Comparison of ENCODE assay signal across 9 cellular contexts in the genomic region with DNA sequence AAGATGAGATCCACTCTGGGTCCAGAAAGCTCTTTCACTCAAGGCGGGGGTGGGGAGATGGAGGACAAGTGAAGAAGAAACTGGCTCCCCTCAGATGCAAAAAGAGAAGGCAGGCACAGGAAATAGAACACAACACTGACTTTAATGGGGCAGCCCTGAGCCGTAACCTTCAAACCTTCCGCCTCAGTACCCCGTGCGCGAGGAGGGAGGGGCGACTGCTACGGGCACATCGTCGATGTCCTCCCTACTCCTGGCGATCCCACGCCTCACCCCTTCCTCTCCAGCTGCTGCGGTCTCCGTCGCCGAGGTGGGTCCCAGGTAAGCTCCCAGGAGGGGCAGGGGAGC. TPM values are rescaled to one million over a fixed set of nuclear protein-coding genes. Genes with fewer than 3 reads are reported as not detected.
DNase-seq lines count a peak whose midpoint lies in the region; ATAC-seq and TF ChIP-seq lines count a peak whose summit lies in the region.
"Had no signal": no experiment of that assay in that cellular context is flagged by ENCODE, and none has a peak within 500 bp of the region (broad histone marks: within the 10 kb centered on the region; RNA-seq: fewer than 3 reads in every experiment).

No MANE protein-coding gene starts in this region.

- peak overlapping the region; percentile 34 for H3K4me3 ChIP-seq in mononuclear cell (ENCODE audit: low read length)

- H3K4me1 Mint-ChIP-seq in activated T-cell treated with anti-CD3 and anti-CD28 coated beads, Interleukin-2, amount 50 U/mL, for 72 hours (ENCODE audit: low read depth) = peaks cover 33% of the 10 kb centered on the region
- H3K4me1 Mint-ChIP-seq in chondrocyte (ENCODE audit: low read depth) (peaks cover 25% of the 10 kb centered on the region), type B pancreatic cell (ENCODE audit: unreplicated experiment) (peaks cover 21% of the 10 kb centered on the region)

- H3K4me1 ChIP-seq in mononuclear cell (ENCODE audit: insufficient read depth, low read length) = peaks cover 31% of the 10 kb centered on the region

- peak; percentile 53 to 55 for ATAC-seq in activated T-cell treated with anti-CD3 and anti-CD28 coated beads, Interleukin-2, amount 50 U/mL, for 72 hours (replicated peaks in 1 of 2)
- no peak for ATAC-seq in HG03378 (IDR thresholded peaks at IDR 0.05; ENCODE audit: unreplicated experiment)

- no peak overlapping the region for H3K27ac Mint-ChIP-seq in activated T-cell treated with anti-CD3 and anti-CD28 coated beads, Interleukin-2, amount 50 U/mL, for 72 hours
- H3K27ac Mint-ChIP-seq in chondrocyte (ENCODE audit: unreplicated experiment) (no peak overlapping the region), type B pancreatic cell (no peak overlapping the region)

- no peaks in the 10 kb centered on the region for H3K9me3 ChIP-seq in mononuclear cell (ENCODE audit: low read depth, low read length)

- H3K9me3 Mint-ChIP-seq in activated T-cell treated with anti-CD3 and anti-CD28 coated beads, Interleukin-2, amount 50 U/mL, for 72 hours = no peaks in the 10 kb centered on the region
- H3K9me3 Mint-ChIP-seq in chondrocyte (ENCODE audit: low read depth) (no peaks in the 10 kb centered on the region), type B pancreatic cell (no peaks in the 10 kb centered on the region)

- H3K4me3 Mint-ChIP-seq in activated T-cell treated with anti-CD3 and anti-CD28 coated beads, Interleukin-2, amount 50 U/mL, for 72 hours = peak overlapping the region; percentile 85 to 87
- H3K4me3 Mint-ChIP-seq in chondrocyte (ENCODE audit: unreplicated experiment) = peak overlapping the region; percentile 69
- peak overlapping the region; percentile 72 for H3K4me3 Mint-ChIP-seq in type B pancreatic cell

- H3K36me3 Mint-ChIP-seq in activated T-cell treated with anti-CD3 and anti-CD28 coated beads, Interleukin-2, amount 50 U/mL, for 72 hours (ENCODE audit: insufficient read depth in 2 of 2) = no peaks in the 10 kb centered on the region
- no peaks in the 10 kb centered on the region for H3K36me3 Mint-ChIP-seq in chondrocyte (ENCODE audit: low read depth)
- H3K36me3 Mint-ChIP-seq in type B pancreatic cell = no peaks in the 10 kb centered on the region

- TF ChIP-seq CTCF in chondrocyte (IDR thresholded peaks at IDR 0.05) (no peak), type B pancreatic cell (conservative IDR thresholded peaks at IDR 0.05) (no peak)

- peaks cover 14% of the 10 kb centered on the region for H3K27me3 ChIP-seq in mononuclear cell (ENCODE audit: insufficient read depth, low read length)

- peaks cover 20% of the 10 kb centered on the region for H3K27me3 Mint-ChIP-seq in activated T-cell treated with anti-CD3 and anti-CD28 coated beads, Interleukin-2, amount 50 U/mL, for 72 hours (ENCODE audit: low read depth)
- no peaks in the 10 kb centered on the region for H3K27me3 Mint-ChIP-seq in chondrocyte (ENCODE audit: low read depth)
- H3K27me3 Mint-ChIP-seq in type B pancreatic cell = peaks cover 32% of the 10 kb centered on the region

- DNase-seq in activated T-cell treated with anti-CD3 and anti-CD28 coated beads, Interleukin-2, amount 50 U/mL, for 72 hours = peak in 1 of 2 donors; percentile 29
- no peak for DNase-seq in activated T-cell treated with anti-CD3 and anti-CD28 coated beads, Interleukin-2, amount 50 U/mL, for 1 hour
- no peak for DNase-seq in chondrocyte (ENCODE audit: low spot score)
- DNase-seq in type B pancreatic cell (ENCODE audit: extremely low spot score, unreplicated experiment) = no peak
- no peak for DNase-seq in COLO829 (ENCODE audit: low spot score)
- DNase-seq in NCI-H2029 (lab: John Stamatoyannopoulos, UW) = no peak
- DNase-seq: DND-41 had no signal

RNA-seq across cellular contexts. Expression of a gene that starts 3.9 kb away (rescaled TPM):
- total RNA-seq in activated T-cell treated with anti-CD3 and anti-CD28 coated beads, Interleukin-2, amount 50 U/mL, for 72 hours = under 1 TPM; 0.48 to 0.49 TPM
- total RNA-seq in chondrocyte (0.12 to 0.60 TPM in 2 of 3 replicates, not detected in the other), mononuclear cell (not detected), type B pancreatic cell (ENCODE audit: low replicate concordance) (0.55 and 3.0 TPM in 2 replicates)

RNA-seq across cellular contexts. Expression of a gene that starts 9.2 kb away (rescaled TPM):
- 10 to 100 TPM; 30.4 to 31.5 TPM for total RNA-seq in activated T-cell treated with anti-CD3 and anti-CD28 coated beads, Interleukin-2, amount 50 U/mL, for 72 hours
- total RNA-seq in chondrocyte (91.1 to 94.9 TPM (median 92.1 TPM) in 3 replicates), mononuclear cell (45.5 TPM), type B pancreatic cell (ENCODE audit: low replicate concordance) (63.2 and 68.7 TPM in 2 replicates)

RNA-seq across cellular contexts. Expression of a gene that starts 9.8 kb away (rescaled TPM):
- total RNA-seq in activated T-cell treated with anti-CD3 and anti-CD28 coated beads, Interleukin-2, amount 50 U/mL, for 72 hours = 10 to 100 TPM; 26.3 to 35.8 TPM
- total RNA-seq in chondrocyte = 23.5 to 30.4 TPM (median 26.7 TPM) in 3 replicates
- 15.5 TPM for total RNA-seq in mononuclear cell
- 21.7 and 49.4 TPM in 2 replicates for total RNA-seq in type B pancreatic cell (ENCODE audit: low replicate concordance)

RNA-seq across cellular contexts. Expression of a gene that starts 18.8 kb away (rescaled TPM):
- total RNA-seq in activated T-cell treated with anti-CD3 and anti-CD28 coated beads, Interleukin-2, amount 50 U/mL, for 72 hours = 100 to 1,000 TPM; 121 to 128 TPM
- total RNA-seq in chondrocyte = 48.7 to 60.1 TPM (median 57.8 TPM) in 3 replicates
- total RNA-seq in mononuclear cell = 25.2 TPM
- 34.8 and 51.1 TPM in 2 replicates for total RNA-seq in type B pancreatic cell (ENCODE audit: low replicate concordance)

RNA-seq across cellular contexts. Expression of a gene that starts 43.0 kb away (rescaled TPM):
- total RNA-seq in activated T-cell treated with anti-CD3 and anti-CD28 coated beads, Interleukin-2, amount 50 U/mL, for 72 hours = 10 to 100 TPM; 10.3 to 13.7 TPM
- total RNA-seq in chondrocyte = 17.9 to 24.5 TPM (median 20.1 TPM) in 3 replicates
- total RNA-seq in mononuclear cell = 3.9 TPM
- total RNA-seq in type B pancreatic cell (ENCODE audit: low replicate concordance) = 10.4 and 11.1 TPM in 2 replicates
